20 cellular contexts compared by ENCODE assay signal in the genomic region with DNA sequence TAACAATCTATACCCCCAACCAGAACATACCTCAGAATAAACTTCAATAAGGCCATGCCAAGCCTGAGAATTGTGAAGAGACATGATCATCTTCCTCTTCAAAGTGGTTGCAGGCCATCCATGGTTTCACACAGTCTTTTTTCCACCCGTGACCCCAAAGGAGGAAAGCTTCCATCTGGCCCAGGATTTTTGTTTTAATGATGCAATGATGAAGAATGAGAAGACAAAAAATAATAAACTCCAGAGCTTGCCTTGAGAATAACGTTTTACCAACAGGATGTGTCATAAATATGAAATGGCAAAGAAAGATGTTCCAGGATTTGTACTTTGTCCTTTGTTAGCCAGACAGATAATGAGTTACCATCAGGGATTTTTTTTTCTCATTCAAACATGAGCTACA.
A peak's percentile ranks its signal among the peaks of the same experiment; 100 is the strongest.
DNase-seq lines count a peak whose midpoint lies in the region; ATAC-seq and TF ChIP-seq lines count a peak whose summit lies in the region.
"Had no signal": no experiment of that assay in that cellular context is flagged by ENCODE, and none has a peak within 500 bp of the region (broad histone marks: within the 10 kb centered on the region; RNA-seq: fewer than 3 reads in every experiment).

No MANE protein-coding gene starts in this region.

- TF ChIP-seq EP300 in SK-N-SH (IDR thresholded peaks at IDR 0.05; ENCODE audit: borderline replicate concordance in 1 of 2, low read depth in 1 of 2, low read length in 1 of 2) = no peak

- H3K4me3 Mint-ChIP-seq in HFFc6 = no peak overlapping the region
- H3K4me3 Mint-ChIP-seq: CD8-positive, alpha-beta memory T cell had no signal

- H3K4me1 ChIP-seq in SK-N-SH (ENCODE audit: control insufficient read depth in 1 of 2, insufficient read depth in 2 of 2, low read depth in 1 of 2, low read length in 1 of 2) (peaks cover 0 to 10% of the 10 kb centered on the region in 2 experiments; a peak in 1 of 4 replicates), tibial artery (no peaks in the 10 kb centered on the region)

- peaks cover 5% of the 10 kb centered on the region for H3F3A ChIP-seq in SK-N-SH (replicated peaks; ENCODE audit: insufficient read depth)

- no peak for TF ChIP-seq RAD21 in SK-N-SH (IDR thresholded peaks at IDR 0.05; ENCODE audit: low read length)

- no peak for TF ChIP-seq CTCF in SK-N-SH (IDR thresholded peaks at IDR 0.05)
- no peak for TF ChIP-seq CTCF in HFFc6 (IDR thresholded peaks at IDR 0.05)
- no peak for TF ChIP-seq CTCF in fibroblast of the aortic adventitia (IDR thresholded peaks at IDR 0.05; ENCODE audit: insufficient read depth, low read length)
- no peak for TF ChIP-seq CTCF in tibial artery (IDR thresholded peaks at IDR 0.05)

- no peak overlapping the region for H3K9ac ChIP-seq in SK-N-SH
- H3K9ac ChIP-seq: KMS-11 had no signal

- ATAC-seq in SK-N-SH treated with all-trans-retinoic acid at 6 μM for 48 hours = no peak
- ATAC-seq: Right ventricle myocardium inferior had no signal

- peaks cover 22% of the 10 kb centered on the region for H3K4me1 Mint-ChIP-seq in HFFc6 (ENCODE audit: low read depth)
- H3K4me1 Mint-ChIP-seq: CD8-positive, alpha-beta memory T cell had no signal

- no peaks in the 10 kb centered on the region for H3K9me2 ChIP-seq in SK-N-SH

- no peaks in the 10 kb centered on the region for H3K36me3 Mint-ChIP-seq in HFFc6 (ENCODE audit: low read depth)
- H3K36me3 Mint-ChIP-seq: CD8-positive, alpha-beta memory T cell had no signal

- H3K9me3 Mint-ChIP-seq in HFFc6 = no peaks in the 10 kb centered on the region

- H3K36me3 ChIP-seq in SK-N-SH (replicated peaks in 1 of 2; ENCODE audit: control insufficient read depth in 1 of 2, insufficient read depth in 2 of 2, low read length in 1 of 2) (no peaks in the 10 kb centered on the region), tibial artery (no peaks in the 10 kb centered on the region)

- H3K4me3 ChIP-seq in SK-N-SH (ENCODE audit: low read depth in 2 of 2, low read length in 1 of 2) (no peak overlapping the region), fibroblast of the aortic adventitia (ENCODE audit: low read depth, low read length) (no peak overlapping the region), tibial artery (no peak overlapping the region)
- H3K4me3 ChIP-seq: SK-N-MC had no signal

- peak overlapping the region; percentile 0; the same call in 1 of the 2 replicates for H2AFZ ChIP-seq in SK-N-SH (ENCODE audit: low read depth)

- no peaks in the 10 kb centered on the region for H3K79me2 ChIP-seq in SK-N-SH (ENCODE audit: insufficient read depth)

- intact Hi-C loops in tibial artery (cut with DNase I; ENCODE audit: low total_unique reads) = no loop called here

- H3K27me3 ChIP-seq in SK-N-SH (ENCODE audit: insufficient read depth) (no peaks in the 10 kb centered on the region), tibial artery (no peaks in the 10 kb centered on the region)

- peak overlapping the region; percentile 52 for H3K27ac Mint-ChIP-seq in HFFc6
- H3K27ac Mint-ChIP-seq: CD8-positive, alpha-beta memory T cell had no signal

- no peaks in the 10 kb centered on the region for H4K20me1 ChIP-seq in SK-N-SH (ENCODE audit: insufficient read depth)

- H3K9me3 ChIP-seq in SK-N-SH = no peaks in the 10 kb centered on the region
- H3K9me3 ChIP-seq in tibial artery = no peaks in the 10 kb centered on the region

- DNase-seq in SK-N-SH (no peak), HFFc6 (peak; percentile 9), fibroblast of the aortic adventitia (ENCODE audit: low read depth) (peak; percentile 30), NOMO-1 (lab: John Stamatoyannopoulos, UW; ENCODE audit: unreplicated experiment in 2 of 2) (no peak), middle frontal gyrus (ENCODE audit: extremely low spot score, low spot score) (no peak), NCI-H1105 (lab: John Stamatoyannopoulos, UW) (no peak), tibial artery (no peak)
- DNase-seq: C1 segment of cervical spinal cord; CD8-positive, alpha-beta memory T cell; DMS53; NCI-H1436; NCI-H1930; NCI-H446; NCI-H69; NK-92 treated with Interleukin-12 subunit alpha and Interleukin-12 subunit beta, amount 100 ng/mL, for 24 hours had no signal

- CTCF ChIA-PET in SK-N-SH (lab: Yijun Ruan, JAX) = no interaction called here

- WGBS in SK-N-SH (ENCODE audit: low lambda C conversion rate) = 49% methylated on average over 2 of the region's 2 CpGs

- H3K27ac ChIP-seq in SK-N-SH (ENCODE audit: low read depth in 2 of 2, low read length in 1 of 2) (peak overlapping the region in 1 of 2 experiments; percentile 29; a peak in 1 of 4 replicates), tibial artery (no peak overlapping the region)
- H3K27ac ChIP-seq: 22Rv1, KMS-11, SK-N-MC had no signal

- peaks cover 2% of the 10 kb centered on the region for H3K27me3 Mint-ChIP-seq in HFFc6 (ENCODE audit: insufficient read depth)
- H3K27me3 Mint-ChIP-seq: CD8-positive, alpha-beta memory T cell had no signal

- H3K4me2 ChIP-seq in SK-N-SH = no peak overlapping the region
- H3K4me2 ChIP-seq: KMS-11 had no signal

- POLR2A ChIA-PET in SK-N-SH (lab: Yijun Ruan, JAX) = no interaction called here

TF ChIP-seq in SK-N-SH, 30 proteins besides CTCF, POLR2A, EP300 and RAD21 (continues in another document):
- no peak for TF ChIP-seq MXI1 (IDR thresholded peaks at IDR 0.05; ENCODE audit: low read depth, low read length)
- TF ChIP-seq FOSL2 (IDR thresholded peaks at IDR 0.05; ENCODE audit: borderline replicate concordance, low read depth) = no peak
- no peak for TF ChIP-seq GABPA (IDR thresholded peaks at IDR 0.05; ENCODE audit: low read depth)
- TF ChIP-seq NRF1 (IDR thresholded peaks at IDR 0.05; ENCODE audit: low read depth, low read length) = no peak
- TF ChIP-seq, protein P1, sequence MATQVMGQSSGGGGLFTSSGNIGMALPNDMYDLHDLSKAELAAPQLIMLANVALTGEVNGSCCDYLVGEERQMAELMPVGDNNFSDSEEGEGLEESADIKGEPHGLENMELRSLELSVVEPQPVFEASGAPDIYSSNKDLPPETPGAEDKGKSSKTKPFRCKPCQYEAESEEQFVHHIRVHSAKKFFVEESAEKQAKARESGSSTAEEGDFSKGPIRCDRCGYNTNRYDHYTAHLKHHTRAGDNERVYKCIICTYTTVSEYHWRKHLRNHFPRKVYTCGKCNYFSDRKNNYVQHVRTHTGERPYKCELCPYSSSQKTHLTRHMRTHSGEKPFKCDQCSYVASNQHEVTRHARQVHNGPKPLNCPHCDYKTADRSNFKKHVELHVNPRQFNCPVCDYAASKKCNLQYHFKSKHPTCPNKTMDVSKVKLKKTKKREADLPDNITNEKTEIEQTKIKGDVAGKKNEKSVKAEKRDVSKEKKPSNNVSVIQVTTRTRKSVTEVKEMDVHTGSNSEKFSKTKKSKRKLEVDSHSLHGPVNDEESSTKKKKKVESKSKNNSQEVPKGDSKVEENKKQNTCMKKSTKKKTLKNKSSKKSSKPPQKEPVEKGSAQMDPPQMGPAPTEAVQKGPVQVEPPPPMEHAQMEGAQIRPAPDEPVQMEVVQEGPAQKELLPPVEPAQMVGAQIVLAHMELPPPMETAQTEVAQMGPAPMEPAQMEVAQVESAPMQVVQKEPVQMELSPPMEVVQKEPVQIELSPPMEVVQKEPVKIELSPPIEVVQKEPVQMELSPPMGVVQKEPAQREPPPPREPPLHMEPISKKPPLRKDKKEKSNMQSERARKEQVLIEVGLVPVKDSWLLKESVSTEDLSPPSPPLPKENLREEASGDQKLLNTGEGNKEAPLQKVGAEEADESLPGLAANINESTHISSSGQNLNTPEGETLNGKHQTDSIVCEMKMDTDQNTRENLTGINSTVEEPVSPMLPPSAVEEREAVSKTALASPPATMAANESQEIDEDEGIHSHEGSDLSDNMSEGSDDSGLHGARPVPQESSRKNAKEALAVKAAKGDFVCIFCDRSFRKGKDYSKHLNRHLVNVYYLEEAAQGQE (IDR thresholded peaks at IDR 0.05; ENCODE audit: low read depth, low read length) = no peak
- no peak for TF ChIP-seq TCF12 (IDR thresholded peaks at IDR 0.05)
- TF ChIP-seq, protein P2, sequence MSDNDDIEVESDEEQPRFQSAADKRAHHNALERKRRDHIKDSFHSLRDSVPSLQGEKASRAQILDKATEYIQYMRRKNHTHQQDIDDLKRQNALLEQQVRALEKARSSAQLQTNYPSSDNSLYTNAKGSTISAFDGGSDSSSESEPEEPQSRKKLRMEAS (IDR thresholded peaks at IDR 0.05; ENCODE audit: low read depth) = no peak

TF ChIP-seq in SK-N-SH treated with all-trans-retinoic acid at 6 μM for 48 hours, 23 proteins besides CTCF, POLR2A, EP300 and RAD21:
- no peak for TF ChIP-seq GLIS3 (CRISPR knock-in tag; IDR thresholded peaks at IDR 0.05)

Comparison
In these comparisons a context has a peak if more than half of its experiments do, and no peak if none do; other contexts are left out.
1. DNase-seq: peak in HFFc6 (single experiment) and fibroblast of the aortic adventitia (single experiment); none in SK-N-SH (single experiment), NOMO-1 (0 of 2), middle frontal gyrus (single experiment), NCI-H1105 (single experiment) and tibial artery (0 of 2).